11 cellular contexts compared by ENCODE assay signal in the genomic region with DNA sequence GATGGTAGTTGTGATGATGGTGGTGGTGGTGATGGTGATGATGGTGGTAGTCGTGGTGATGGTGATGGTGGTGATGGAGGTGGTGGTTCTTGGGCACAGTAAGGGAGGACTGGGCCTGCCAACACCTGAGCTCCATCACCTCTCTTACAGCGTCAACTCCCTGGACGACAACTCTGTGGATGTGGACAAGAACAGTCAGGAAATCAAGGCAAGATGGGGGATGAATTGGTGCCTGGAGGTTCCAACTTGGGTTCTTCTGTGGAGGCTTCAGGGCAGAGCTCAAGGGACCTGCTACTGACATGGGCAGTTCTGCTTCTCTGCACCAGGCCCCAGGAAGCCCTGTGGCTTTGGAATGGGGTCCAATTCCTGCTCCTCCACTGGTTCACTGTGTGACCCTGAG. TPM values are rescaled to one million over a fixed set of nuclear protein-coding genes. Genes with fewer than 3 reads are reported as not detected.
"Had no signal": no experiment of that assay in that cellular context is flagged by ENCODE, and none has a peak within 500 bp of the region (broad histone marks: within the 10 kb centered on the region; RNA-seq: fewer than 3 reads in every experiment).

No MANE protein-coding gene starts in this region.

- H3K27ac ChIP-seq: GM23248, HL-60, KMS-11 had no signal

- H3K9me3 ChIP-seq: HAP-1 had no signal

- H3K27me3 Mint-ChIP-seq: IgD-negative memory B cell had no signal

- DNase-seq: GM23248, GOT3, KBM-7 had no signal

- FAIRE-seq: H54, HepG2 had no signal

- H3K4me1 Mint-ChIP-seq: IgD-negative memory B cell had no signal

- H3K9ac ChIP-seq: GM23248, KMS-11 had no signal

- ATAC-seq: HCT116, HepG2 had no signal

- H3K4me3 Mint-ChIP-seq: IgD-negative memory B cell had no signal

- H3K27ac Mint-ChIP-seq: IgD-negative memory B cell had no signal

- H3K4me1 ChIP-seq: HAP-1 had no signal

- H3K9me3 Mint-ChIP-seq: IgD-negative memory B cell had no signal

- H3K36me3 ChIP-seq: HAP-1 had no signal

- H3K4me3 ChIP-seq: GM23248, HAP-1 had no signal

- H2AFZ ChIP-seq: GM23248 had no signal

- H3K4me2 ChIP-seq: KMS-11 had no signal

RNA-seq across cellular contexts. Expression of a gene that starts 37.8 kb away (rescaled TPM):
- total RNA-seq: GM23248, HepG2 had no signal
- polyA plus RNA-seq: GM23248, HepG2, IgD-negative memory B cell had no signal

RNA-seq across cellular contexts. Expression of a gene that starts 37.9 kb away (rescaled TPM):
- total RNA-seq: GM23248, HepG2, HT1080 had no signal
- polyA plus RNA-seq: GM23248, HepG2, IgD-negative memory B cell had no signal

RNA-seq across cellular contexts. Expression of a gene that starts 43.4 kb away (rescaled TPM):
- total RNA-seq: GM23248, HT1080 had no signal
- polyA plus RNA-seq: GM23248, IgD-negative memory B cell had no signal
